ENCODE assay signal across 1 cellular context in the genomic region with DNA sequence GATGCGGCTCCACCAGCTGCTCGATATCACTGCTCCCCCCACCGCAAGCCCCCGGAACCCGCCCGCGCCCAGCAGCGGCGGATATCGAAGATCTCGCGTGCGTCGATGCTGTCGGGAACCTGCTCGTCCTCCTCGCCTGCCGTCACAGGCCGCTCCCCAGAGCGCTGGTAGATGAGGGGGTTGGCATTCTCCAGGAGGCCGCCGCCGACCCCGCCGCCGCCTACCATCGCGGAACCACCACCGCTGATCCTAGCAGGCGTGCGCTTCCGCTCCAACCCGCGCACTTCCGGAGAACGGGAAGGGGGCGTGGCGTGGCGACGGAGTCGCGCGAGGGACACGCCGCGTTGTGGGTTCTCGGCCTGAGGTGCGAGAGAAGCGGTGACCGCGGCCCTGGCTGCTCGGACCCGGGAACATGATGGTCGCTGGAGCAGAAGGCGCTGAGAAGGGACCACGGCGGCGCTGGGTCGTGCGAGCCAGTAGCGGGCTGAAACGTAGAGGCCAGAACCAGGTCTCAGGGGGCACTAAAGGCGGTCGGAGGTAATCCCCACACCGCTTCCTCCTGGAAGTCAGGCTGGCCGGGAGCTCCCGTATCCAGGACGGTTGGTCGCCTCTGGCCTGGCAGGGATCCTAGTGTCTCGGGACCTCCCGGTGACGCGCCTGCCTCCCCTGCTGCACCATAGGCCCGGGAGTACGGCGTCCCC.
A peak's percentile ranks its signal among the peaks of the same experiment; 100 is the strongest.
TF ChIP-seq lines count a peak whose summit lies in the region.

A gene (minus strand): TSS at position 265 of the 701 bp plus-strand sequence. CDS start 38 bp downstream, at position 227.

TF ChIP-seq in K562, 482 proteins besides CTCF, POLR2A, EP300 and RAD21 (continued from another document and continues in another):
- TF ChIP-seq, protein P1, sequence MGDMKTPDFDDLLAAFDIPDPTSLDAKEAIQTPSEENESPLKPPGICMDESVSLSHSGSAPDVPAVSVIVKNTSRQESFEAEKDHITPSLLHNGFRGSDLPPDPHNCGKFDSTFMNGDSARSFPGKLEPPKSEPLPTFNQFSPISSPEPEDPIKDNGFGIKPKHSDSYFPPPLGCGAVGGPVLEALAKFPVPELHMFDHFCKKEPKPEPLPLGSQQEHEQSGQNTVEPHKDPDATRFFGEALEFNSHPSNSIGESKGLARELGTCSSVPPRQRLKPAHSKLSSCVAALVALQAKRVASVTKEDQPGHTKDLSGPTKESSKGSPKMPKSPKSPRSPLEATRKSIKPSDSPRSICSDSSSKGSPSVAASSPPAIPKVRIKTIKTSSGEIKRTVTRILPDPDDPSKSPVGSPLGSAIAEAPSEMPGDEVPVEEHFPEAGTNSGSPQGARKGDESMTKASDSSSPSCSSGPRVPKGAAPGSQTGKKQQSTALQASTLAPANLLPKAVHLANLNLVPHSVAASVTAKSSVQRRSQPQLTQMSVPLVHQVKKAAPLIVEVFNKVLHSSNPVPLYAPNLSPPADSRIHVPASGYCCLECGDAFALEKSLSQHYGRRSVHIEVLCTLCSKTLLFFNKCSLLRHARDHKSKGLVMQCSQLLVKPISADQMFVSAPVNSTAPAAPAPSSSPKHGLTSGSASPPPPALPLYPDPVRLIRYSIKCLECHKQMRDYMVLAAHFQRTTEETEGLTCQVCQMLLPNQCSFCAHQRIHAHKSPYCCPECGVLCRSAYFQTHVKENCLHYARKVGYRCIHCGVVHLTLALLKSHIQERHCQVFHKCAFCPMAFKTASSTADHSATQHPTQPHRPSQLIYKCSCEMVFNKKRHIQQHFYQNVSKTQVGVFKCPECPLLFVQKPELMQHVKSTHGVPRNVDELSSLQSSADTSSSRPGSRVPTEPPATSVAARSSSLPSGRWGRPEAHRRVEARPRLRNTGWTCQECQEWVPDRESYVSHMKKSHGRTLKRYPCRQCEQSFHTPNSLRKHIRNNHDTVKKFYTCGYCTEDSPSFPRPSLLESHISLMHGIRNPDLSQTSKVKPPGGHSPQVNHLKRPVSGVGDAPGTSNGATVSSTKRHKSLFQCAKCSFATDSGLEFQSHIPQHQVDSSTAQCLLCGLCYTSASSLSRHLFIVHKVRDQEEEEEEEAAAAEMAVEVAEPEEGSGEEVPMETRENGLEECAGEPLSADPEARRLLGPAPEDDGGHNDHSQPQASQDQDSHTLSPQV (IDR thresholded peaks at IDR 0.05): no peak
- TF ChIP-seq ETS2 (tag; IDR thresholded peaks at IDR 0.05; ENCODE audit: borderline replicate concordance, poor library complexity, severe bottlenecking) (no peak), CBX3 (IDR thresholded peaks at IDR 0.05; ENCODE audit: borderline replicate concordance in 1 of 2, low read length in 2 of 2) (peak in 1 of 2 experiments; percentile 65; a peak in 1 of 3 replicates), PHF8 (IDR thresholded peaks at IDR 0.05; ENCODE audit: borderline replicate concordance, low read length) (peak; percentile 95), ZFP36 (IDR thresholded peaks at IDR 0.05; ENCODE audit: low read depth, low read length, partially characterized antibody) (peak; percentile 3), HNRNPL (IDR thresholded peaks at IDR 0.05; ENCODE audit: low read depth, low read length) (no peak), NCOA4 (IDR thresholded peaks at IDR 0.05; ENCODE audit: partially characterized antibody) (no peak), PML (IDR thresholded peaks at IDR 0.05; ENCODE audit: low read length) (peak; percentile 70; the same call in 1 of the 2 replicates), CXXC5 (CRISPR knock-in tag; IDR thresholded peaks at IDR 0.05) (peak; percentile 76), RHOXF2B (CRISPR knock-in tag; conservative IDR thresholded peaks at IDR 0.05) (no peak), TAL1 (IDR thresholded peaks at IDR 0.05) (no peak), SP1 (CRISPR knock-in tag; IDR thresholded peaks at IDR 0.05) (peak; percentile 97), ARNT (IDR thresholded peaks at IDR 0.05) (no peak), FUS (optimal IDR thresholded peaks at IDR 0.05; ENCODE audit: low read depth, low read length) (no peak), NFE2 (IDR thresholded peaks at IDR 0.05; ENCODE audit: low read depth) (no peak), ZNF76 (CRISPR knock-in tag; IDR thresholded peaks at IDR 0.05; ENCODE audit: borderline replicate concordance) (no peak), TSC22D4 (tag; IDR thresholded peaks at IDR 0.05) (no peak), ZNF436 (CRISPR knock-in tag; IDR thresholded peaks at IDR 0.05) (no peak), CSDE1 (IDR thresholded peaks at IDR 0.05) (no peak), DACH1 (IDR thresholded peaks at IDR 0.05; ENCODE audit: partially characterized antibody) (no peak), FIP1L1 (IDR thresholded peaks at IDR 0.05; ENCODE audit: low read depth, low read length, poor library complexity, severe bottlenecking) (no peak), TCFL5 (CRISPR knock-in tag; conservative IDR thresholded peaks at IDR 0.05) (no peak), SPI1 (IDR thresholded peaks at IDR 0.05; ENCODE audit: borderline replicate concordance, low read depth, low read length) (peak; percentile 58; the same call in 1 of the 2 replicates), CEBPG (CRISPR knock-in tag; IDR thresholded peaks at IDR 0.05) (no peak), CEBPG (tag; conservative IDR thresholded peaks at IDR 0.05 in 1 of 2, IDR thresholded peaks at IDR 0.05 in 1 of 2) (no peak), CHCHD3 (CRISPR knock-in tag; IDR thresholded peaks at IDR 0.05) (no peak), CBFA2T3 (IDR thresholded peaks at IDR 0.05) (no peak), BCL6 (CRISPR knock-in tag; IDR thresholded peaks at IDR 0.05) (no peak), ZBTB7A (IDR thresholded peaks at IDR 0.05; ENCODE audit: borderline replicate concordance, control insufficient read depth, low read depth, low read length) (no peak), NCOA2 (IDR thresholded peaks at IDR 0.05; ENCODE audit: partially characterized antibody in 2 of 2) (no peak), RAD51 (IDR thresholded peaks at IDR 0.05; ENCODE audit: borderline replicate concordance, low read depth) (no peak)
- TF ChIP-seq, protein P2, sequence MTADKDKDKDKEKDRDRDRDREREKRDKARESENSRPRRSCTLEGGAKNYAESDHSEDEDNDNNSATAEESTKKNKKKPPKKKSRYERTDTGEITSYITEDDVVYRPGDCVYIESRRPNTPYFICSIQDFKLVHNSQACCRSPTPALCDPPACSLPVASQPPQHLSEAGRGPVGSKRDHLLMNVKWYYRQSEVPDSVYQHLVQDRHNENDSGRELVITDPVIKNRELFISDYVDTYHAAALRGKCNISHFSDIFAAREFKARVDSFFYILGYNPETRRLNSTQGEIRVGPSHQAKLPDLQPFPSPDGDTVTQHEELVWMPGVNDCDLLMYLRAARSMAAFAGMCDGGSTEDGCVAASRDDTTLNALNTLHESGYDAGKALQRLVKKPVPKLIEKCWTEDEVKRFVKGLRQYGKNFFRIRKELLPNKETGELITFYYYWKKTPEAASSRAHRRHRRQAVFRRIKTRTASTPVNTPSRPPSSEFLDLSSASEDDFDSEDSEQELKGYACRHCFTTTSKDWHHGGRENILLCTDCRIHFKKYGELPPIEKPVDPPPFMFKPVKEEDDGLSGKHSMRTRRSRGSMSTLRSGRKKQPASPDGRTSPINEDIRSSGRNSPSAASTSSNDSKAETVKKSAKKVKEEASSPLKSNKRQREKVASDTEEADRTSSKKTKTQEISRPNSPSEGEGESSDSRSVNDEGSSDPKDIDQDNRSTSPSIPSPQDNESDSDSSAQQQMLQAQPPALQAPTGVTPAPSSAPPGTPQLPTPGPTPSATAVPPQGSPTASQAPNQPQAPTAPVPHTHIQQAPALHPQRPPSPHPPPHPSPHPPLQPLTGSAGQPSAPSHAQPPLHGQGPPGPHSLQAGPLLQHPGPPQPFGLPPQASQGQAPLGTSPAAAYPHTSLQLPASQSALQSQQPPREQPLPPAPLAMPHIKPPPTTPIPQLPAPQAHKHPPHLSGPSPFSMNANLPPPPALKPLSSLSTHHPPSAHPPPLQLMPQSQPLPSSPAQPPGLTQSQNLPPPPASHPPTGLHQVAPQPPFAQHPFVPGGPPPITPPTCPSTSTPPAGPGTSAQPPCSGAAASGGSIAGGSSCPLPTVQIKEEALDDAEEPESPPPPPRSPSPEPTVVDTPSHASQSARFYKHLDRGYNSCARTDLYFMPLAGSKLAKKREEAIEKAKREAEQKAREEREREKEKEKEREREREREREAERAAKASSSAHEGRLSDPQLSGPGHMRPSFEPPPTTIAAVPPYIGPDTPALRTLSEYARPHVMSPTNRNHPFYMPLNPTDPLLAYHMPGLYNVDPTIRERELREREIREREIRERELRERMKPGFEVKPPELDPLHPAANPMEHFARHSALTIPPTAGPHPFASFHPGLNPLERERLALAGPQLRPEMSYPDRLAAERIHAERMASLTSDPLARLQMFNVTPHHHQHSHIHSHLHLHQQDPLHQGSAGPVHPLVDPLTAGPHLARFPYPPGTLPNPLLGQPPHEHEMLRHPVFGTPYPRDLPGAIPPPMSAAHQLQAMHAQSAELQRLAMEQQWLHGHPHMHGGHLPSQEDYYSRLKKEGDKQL (CRISPR knock-in tag; IDR thresholded peaks at IDR 0.05; ENCODE audit: borderline replicate concordance): 0 out of 2 replicates have a peak, but pooled peaks have one; percentile 11
- TF ChIP-seq, protein P3, sequence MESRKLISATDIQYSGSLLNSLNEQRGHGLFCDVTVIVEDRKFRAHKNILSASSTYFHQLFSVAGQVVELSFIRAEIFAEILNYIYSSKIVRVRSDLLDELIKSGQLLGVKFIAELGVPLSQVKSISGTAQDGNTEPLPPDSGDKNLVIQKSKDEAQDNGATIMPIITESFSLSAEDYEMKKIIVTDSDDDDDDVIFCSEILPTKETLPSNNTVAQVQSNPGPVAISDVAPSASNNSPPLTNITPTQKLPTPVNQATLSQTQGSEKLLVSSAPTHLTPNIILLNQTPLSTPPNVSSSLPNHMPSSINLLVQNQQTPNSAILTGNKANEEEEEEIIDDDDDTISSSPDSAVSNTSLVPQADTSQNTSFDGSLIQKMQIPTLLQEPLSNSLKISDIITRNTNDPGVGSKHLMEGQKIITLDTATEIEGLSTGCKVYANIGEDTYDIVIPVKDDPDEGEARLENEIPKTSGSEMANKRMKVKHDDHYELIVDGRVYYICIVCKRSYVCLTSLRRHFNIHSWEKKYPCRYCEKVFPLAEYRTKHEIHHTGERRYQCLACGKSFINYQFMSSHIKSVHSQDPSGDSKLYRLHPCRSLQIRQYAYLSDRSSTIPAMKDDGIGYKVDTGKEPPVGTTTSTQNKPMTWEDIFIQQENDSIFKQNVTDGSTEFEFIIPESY (CRISPR knock-in tag; IDR thresholded peaks at IDR 0.05): peak; percentile 59; the same call in 1 of the 2 replicates
- TF ChIP-seq, protein P4, sequence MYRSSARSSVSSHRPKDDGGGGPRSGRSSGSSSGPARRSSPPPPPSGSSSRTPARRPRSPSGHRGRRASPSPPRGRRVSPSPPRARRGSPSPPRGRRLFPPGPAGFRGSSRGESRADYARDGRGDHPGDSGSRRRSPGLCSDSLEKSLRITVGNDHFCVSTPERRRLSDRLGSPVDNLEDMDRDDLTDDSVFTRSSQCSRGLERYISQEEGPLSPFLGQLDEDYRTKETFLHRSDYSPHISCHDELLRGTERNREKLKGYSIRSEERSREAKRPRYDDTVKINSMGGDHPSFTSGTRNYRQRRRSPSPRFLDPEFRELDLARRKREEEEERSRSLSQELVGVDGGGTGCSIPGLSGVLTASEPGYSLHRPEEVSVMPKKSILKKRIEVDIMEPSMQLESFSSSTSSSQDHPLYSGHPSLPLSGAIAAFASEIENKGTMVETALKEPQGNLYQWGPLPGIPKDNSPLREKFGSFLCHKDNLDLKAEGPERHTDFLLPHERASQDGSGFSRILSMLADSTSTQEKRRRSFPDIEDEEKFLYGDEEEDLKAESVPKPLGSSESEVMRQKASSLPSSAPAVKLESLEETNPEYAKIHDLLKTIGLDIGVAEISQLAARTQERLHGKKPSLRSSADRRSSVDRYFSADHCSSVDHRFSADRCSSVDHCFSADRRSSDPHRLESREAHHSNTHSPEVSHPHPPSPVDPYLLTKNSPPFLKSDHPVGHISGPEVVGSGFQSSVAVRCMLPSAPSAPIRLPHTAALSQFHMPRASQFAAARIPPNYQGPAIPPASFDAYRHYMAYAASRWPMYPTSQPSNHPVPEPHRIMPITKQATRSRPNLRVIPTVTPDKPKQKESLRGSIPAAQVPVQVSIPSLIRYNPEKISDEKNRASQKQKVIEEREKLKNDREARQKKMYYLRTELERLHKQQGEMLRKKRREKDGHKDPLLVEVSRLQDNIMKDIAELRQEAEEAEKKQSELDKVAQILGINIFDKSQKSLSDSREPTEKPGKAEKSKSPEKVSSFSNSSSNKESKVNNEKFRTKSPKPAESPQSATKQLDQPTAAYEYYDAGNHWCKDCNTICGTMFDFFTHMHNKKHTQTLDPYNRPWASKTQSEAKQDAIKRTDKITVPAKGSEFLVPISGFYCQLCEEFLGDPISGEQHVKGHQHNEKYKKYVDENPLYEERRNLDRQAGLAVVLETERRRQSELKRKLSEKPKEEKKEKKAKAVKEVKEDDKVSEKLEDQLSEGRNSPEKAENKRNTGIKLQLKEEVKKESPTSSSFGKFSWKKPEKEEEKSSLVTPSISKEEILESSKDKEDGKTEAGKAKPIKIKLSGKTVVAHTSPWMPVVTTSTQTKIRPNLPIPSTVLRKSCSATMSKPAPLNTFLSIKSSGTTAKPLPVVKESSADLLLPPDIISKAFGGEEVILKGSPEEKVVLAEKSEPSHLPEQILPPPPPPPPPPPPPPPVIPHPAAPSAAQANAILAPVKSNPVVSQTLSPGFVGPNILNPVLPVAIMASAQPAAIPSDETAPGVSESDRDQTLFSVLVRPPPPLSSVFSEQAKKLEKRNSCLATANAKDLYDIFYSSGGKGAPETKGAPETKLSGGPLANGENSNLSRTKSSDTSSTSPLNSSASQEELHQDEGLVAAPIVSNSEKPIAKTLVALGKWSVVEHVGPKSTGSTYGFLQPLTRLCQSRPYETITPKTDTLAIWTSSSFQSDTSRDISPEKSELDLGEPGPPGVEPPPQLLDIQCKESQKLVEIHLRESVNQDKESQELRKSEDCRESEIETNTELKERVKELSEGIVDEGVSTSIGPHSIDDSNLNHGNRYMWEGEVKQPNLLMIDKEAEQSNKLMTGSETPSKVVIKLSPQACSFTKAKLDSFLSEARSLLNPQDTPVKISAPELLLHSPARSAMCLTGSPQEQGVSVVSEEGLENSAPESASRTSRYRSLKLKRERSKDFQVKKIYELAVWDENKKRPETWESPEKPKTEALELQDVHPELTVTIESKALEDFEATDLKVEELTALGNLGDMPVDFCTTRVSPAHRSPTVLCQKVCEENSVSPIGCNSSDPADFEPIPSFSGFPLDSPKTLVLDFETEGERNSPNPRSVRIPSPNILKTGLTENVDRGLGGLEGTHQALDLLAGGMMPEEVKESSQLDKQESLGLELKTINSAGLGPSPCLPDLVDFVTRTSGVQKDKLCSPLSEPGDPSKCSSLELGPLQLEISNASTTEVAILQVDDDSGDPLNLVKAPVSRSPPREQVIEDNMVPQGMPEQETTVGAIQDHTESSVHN (IDR thresholded peaks at IDR 0.05; ENCODE audit: borderline replicate concordance in 1 of 2, low read depth in 1 of 2): no peak
- TF ChIP-seq, protein P5, sequence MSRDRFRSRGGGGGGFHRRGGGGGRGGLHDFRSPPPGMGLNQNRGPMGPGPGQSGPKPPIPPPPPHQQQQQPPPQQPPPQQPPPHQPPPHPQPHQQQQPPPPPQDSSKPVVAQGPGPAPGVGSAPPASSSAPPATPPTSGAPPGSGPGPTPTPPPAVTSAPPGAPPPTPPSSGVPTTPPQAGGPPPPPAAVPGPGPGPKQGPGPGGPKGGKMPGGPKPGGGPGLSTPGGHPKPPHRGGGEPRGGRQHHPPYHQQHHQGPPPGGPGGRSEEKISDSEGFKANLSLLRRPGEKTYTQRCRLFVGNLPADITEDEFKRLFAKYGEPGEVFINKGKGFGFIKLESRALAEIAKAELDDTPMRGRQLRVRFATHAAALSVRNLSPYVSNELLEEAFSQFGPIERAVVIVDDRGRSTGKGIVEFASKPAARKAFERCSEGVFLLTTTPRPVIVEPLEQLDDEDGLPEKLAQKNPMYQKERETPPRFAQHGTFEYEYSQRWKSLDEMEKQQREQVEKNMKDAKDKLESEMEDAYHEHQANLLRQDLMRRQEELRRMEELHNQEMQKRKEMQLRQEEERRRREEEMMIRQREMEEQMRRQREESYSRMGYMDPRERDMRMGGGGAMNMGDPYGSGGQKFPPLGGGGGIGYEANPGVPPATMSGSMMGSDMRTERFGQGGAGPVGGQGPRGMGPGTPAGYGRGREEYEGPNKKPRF (IDR thresholded peaks at IDR 0.05; ENCODE audit: low read depth, low read length): no peak
